20 cellular contexts compared by ENCODE assay signal in the genomic region with DNA sequence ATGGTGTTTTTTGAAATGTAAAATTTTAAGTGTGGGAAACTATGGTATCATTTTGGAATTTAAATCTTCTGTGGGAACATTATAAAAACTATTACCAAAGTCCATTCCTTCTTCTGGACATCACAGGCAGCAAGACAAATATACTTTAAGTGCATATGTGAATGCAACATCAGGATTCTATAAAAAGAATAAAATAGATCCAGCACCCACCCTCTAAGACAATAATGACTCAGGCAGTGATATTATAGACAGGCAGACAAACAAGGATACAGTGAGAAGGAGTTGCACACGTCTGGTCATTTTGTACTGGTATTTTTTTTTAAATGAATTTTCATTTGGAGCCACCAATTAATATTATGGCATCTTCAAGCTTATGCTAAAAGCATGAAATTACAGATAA. TPM values are rescaled to one million over a fixed set of nuclear protein-coding genes. Genes with fewer than 3 reads are reported as not detected.
A peak's percentile ranks its signal among the peaks of the same experiment; 100 is the strongest.
DNase-seq lines count a peak whose midpoint lies in the region; ATAC-seq, FAIRE-seq and TF ChIP-seq lines count a peak whose summit lies in the region.
"Had no signal": no experiment of that assay in that cellular context is flagged by ENCODE, and none has a peak within 500 bp of the region (broad histone marks: within the 10 kb centered on the region; RNA-seq: fewer than 3 reads in every experiment).

No MANE protein-coding gene starts in this region.

- H3K27ac Mint-ChIP-seq in chondrocyte (ENCODE audit: unreplicated experiment) (peak overlapping the region; percentile 89), nephron (peak overlapping the region; percentile 75 to 91 (median 80)), GM23338 (no peak overlapping the region)

- DNase-seq in RWPE2 (ENCODE audit: low spot score) (no peak), chondrocyte (ENCODE audit: low spot score) (no peak), HCEC 1CT (no peak), urothelium cell line (ENCODE audit: low spot score) (no peak), GM19240 (ENCODE audit: insufficient read length, low spot score) (no peak), GM23338 (ENCODE audit: low spot score) (no peak)
- DNase-seq: AML-193, DND-41, IMR-90, NCI-H1048, NCI-H1436 treated with DMSO at 0.1 percent for 48 hours, NCI-H2081 treated with DMSO at 0.1 percent for 48 hours, NCI-H446 treated with DMSO at 0.1 percent for 48 hours, NCI-H748 treated with DMSO at 0.1 percent for 48 hours, SHP77 treated with DMSO at 0.1 percent for 48 hours had no signal

- H3K9me2 ChIP-seq in GM23338 (ENCODE audit: insufficient read depth), result peaks cover 9% of the 10 kb centered on the region; the same call in 1 of the 2 replicates

- no peaks in the 10 kb centered on the region for H3K79me2 ChIP-seq in GM23338 (replicated peaks; ENCODE audit: insufficient read depth)

- no peak overlapping the region for H3K27ac ChIP-seq in RWPE2 (ENCODE audit: poor library complexity, severe bottlenecking)
- H3K27ac ChIP-seq in GM23338 (ENCODE audit: low read depth), result no peak overlapping the region
- H3K27ac ChIP-seq: C4-2B had no signal

- H3K36me3 Mint-ChIP-seq in chondrocyte (ENCODE audit: low read depth) (no peaks in the 10 kb centered on the region), nephron (ENCODE audit: low read depth) (no peaks in the 10 kb centered on the region), GM23338 (ENCODE audit: low read depth) (0 out of 3 replicates have a peak, but pooled peaks cover 5% of the 10 kb centered on the region)

- no peaks in the 10 kb centered on the region for H3K27me3 Mint-ChIP-seq in chondrocyte (ENCODE audit: low read depth)
- H3K27me3 Mint-ChIP-seq in nephron (ENCODE audit: low read depth), result peaks cover 12% of the 10 kb centered on the region
- H3K27me3 Mint-ChIP-seq in GM23338 (ENCODE audit: insufficient read depth, low read depth, poor library complexity), result peaks cover 2% of the 10 kb centered on the region

- H3F3A ChIP-seq in GM23338 (replicated peaks; ENCODE audit: low read depth), result no peaks in the 10 kb centered on the region

- ATAC-seq in RWPE2 (ENCODE audit: low read depth) (peak; percentile 58; the same call in 2 of the 3 replicates), GM23338 (no peak)

- no peaks in the 10 kb centered on the region for H3K9me3 ChIP-seq in RWPE2 (ENCODE audit: severe bottlenecking)
- H3K9me3 ChIP-seq: HAP-1 had no signal

- TF ChIP-seq CTCF in RWPE2 (IDR thresholded peaks at IDR 0.05; ENCODE audit: poor library complexity, severe bottlenecking) (no peak), chondrocyte (IDR thresholded peaks at IDR 0.05) (no peak), nephron (IDR thresholded peaks at IDR 0.05; ENCODE audit: unreplicated experiment in 3 of 3) (no peak), GM23338 (conservative IDR thresholded peaks at IDR 0.05; ENCODE audit: low read depth in 2 of 2) (no peak)

- H3K27me3 ChIP-seq in RWPE2 (ENCODE audit: insufficient read depth, poor library complexity, severe bottlenecking) (no peaks in the 10 kb centered on the region), GM23338 (ENCODE audit: insufficient read depth) (no peaks in the 10 kb centered on the region)

- H3K4me3 ChIP-seq in RWPE2 (ENCODE audit: severe bottlenecking), result no peak overlapping the region
- H3K4me3 ChIP-seq in GM23338, result no peak overlapping the region
- H3K4me3 ChIP-seq: HAP-1 had no signal

- H3K4me1 ChIP-seq in RWPE2 (ENCODE audit: insufficient read depth, poor library complexity, severe bottlenecking), result peaks cover 24% of the 10 kb centered on the region
- peaks cover 5% of the 10 kb centered on the region; the same call in 1 of the 2 replicates for H3K4me1 ChIP-seq in GM23338 (ENCODE audit: insufficient read depth)

- no peaks in the 10 kb centered on the region for H3K36me3 ChIP-seq in RWPE2 (ENCODE audit: low read depth)
- peaks cover 3% of the 10 kb centered on the region; the same call in 1 of the 2 replicates for H3K36me3 ChIP-seq in GM23338 (ENCODE audit: insufficient read depth)
- H3K36me3 ChIP-seq: HAP-1 had no signal

- H3K4me1 Mint-ChIP-seq in chondrocyte (ENCODE audit: low read depth), result peaks cover 62% of the 10 kb centered on the region
- peaks cover 45% of the 10 kb centered on the region for H3K4me1 Mint-ChIP-seq in nephron
- H3K4me1 Mint-ChIP-seq in GM23338, result peaks cover 8% of the 10 kb centered on the region; the same call in 2 of the 3 replicates

- H3K4me3 Mint-ChIP-seq in chondrocyte (ENCODE audit: unreplicated experiment) (no peak overlapping the region), nephron (no peak overlapping the region), GM23338 (no peak overlapping the region)

- H3K4me2 ChIP-seq in GM23338, result no peak overlapping the region

- FAIRE-seq in urothelium cell line (lab: Jason Lieb, UNC), result no peak
- FAIRE-seq: G401.6, HTR-8/SVneo had no signal

- no peaks in the 10 kb centered on the region for H4K20me1 ChIP-seq in GM23338 (replicated peaks; ENCODE audit: insufficient read depth)

- no peak overlapping the region for H2AFZ ChIP-seq in GM23338

- peaks cover 6% of the 10 kb centered on the region for H3K9me3 Mint-ChIP-seq in chondrocyte (ENCODE audit: low read depth)
- H3K9me3 Mint-ChIP-seq in nephron, result peaks cover 3% of the 10 kb centered on the region
- H3K9me3 Mint-ChIP-seq in GM23338, result peaks cover 11% of the 10 kb centered on the region; the same call in 2 of the 3 replicates

TF ChIP-seq in GM23338, 12 proteins besides CTCF, POLR2A, EP300 and RAD21:
- TF ChIP-seq CREB1 (CRISPR knock-in tag; IDR thresholded peaks at IDR 0.05; ENCODE audit: low read depth), result no peak

RNA-seq across cellular contexts. Expression of gene NEDD9, which starts 21.1 kb away (rescaled TPM):
- 23.2 to 42.0 TPM (median 25.2 TPM) in 3 replicates for total RNA-seq in chondrocyte
- 13.0 and 17.4 TPM in 2 replicates for total RNA-seq in GM23338 (2014; rRNA removed; shearing (Covaris generic))
- 4.4 and 5.6 TPM in 2 replicates for polyA plus RNA-seq in GM23338 (2016; fragmentation: Nextera tagmentation; extraction: Ambion mirVana)
